In the genomic region with DNA sequence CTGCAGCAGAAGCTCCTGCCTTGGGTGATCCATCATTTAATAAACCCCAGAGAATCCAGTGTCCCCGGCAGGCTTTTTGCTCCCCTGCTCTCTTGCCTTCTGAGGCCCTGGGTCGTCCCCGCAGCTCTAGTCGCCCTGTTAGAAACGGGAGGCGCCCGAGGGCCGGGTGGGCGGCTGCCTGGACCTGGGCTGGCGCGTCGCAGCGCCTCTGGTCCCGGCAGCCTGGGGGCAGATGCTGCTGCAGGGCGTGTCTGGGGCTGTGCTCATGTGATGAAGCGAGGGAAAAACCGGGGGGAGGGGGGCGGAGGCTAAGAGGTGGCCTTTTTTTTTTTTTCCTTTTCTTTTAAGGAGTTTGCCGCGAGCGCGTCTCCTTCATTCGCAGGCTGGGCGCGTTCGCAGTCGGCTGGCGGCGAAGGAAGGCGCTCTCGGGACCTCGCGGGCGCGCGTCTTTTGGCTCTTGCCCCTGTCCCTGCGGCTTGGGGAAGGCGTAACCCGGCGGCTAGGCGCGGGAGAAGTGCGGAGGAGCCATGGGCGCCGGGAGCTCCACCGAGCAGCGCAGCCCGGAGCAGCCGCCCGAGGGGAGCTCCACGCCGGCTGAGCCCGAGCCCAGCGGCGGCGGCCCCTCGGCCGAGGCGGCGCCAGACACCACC, we compare ENCODE assay signal across 8 cellular contexts. TPM values are rescaled to one million over a fixed set of nuclear protein-coding genes. Genes with fewer than 3 reads are reported as not detected.
DNase-seq lines count a peak whose midpoint lies in the region; ATAC-seq and TF ChIP-seq lines count a peak whose summit lies in the region.

No MANE protein-coding gene starts in this region.

- peak overlapping the region; percentile 79 for H3K4me3 Mint-ChIP-seq in activated CD4-positive, alpha-beta T cell treated with anti-CD3 and anti-CD28 coated beads, Interleukin-2, amount 10 ng/mL, durations not matched to agents 7 days and 5 days
- H3K4me3 Mint-ChIP-seq in mesothelial cell of epicardium = peak overlapping the region; percentile 100
- peak overlapping the region; percentile 95 to 96 for H3K4me3 Mint-ChIP-seq in stimulated activated naive B cell treated with anti-CD40 and anti-IgM and Interleukin-4, amounts not matched to agents 10 μg/mL and 1 μg/mL and 100 μg/mL, for 72 hours

- H3K27ac ChIP-seq in MM.1S (ENCODE audit: low read length) = no peak overlapping the region

- no peaks in the 10 kb centered on the region for H3K36me3 ChIP-seq in MM.1S (replicated peaks; ENCODE audit: insufficient read depth, low read length)

- no peak overlapping the region for H3K4me2 ChIP-seq in MM.1S (ENCODE audit: low read depth, low read length)

- H3K4me1 Mint-ChIP-seq in activated CD4-positive, alpha-beta T cell treated with anti-CD3 and anti-CD28 coated beads, Interleukin-2, amount 10 ng/mL, durations not matched to agents 7 days and 5 days = peaks cover 14% of the 10 kb centered on the region
- H3K4me1 Mint-ChIP-seq in mesothelial cell of epicardium = peaks cover 41% of the 10 kb centered on the region
- peaks cover 14 to 38% of the 10 kb centered on the region in 2 donors for H3K4me1 Mint-ChIP-seq in stimulated activated naive B cell treated with anti-CD40 and anti-IgM and Interleukin-4, amounts not matched to agents 10 μg/mL and 1 μg/mL and 100 μg/mL, for 72 hours

- peak; percentile 94 for DNase-seq in Daoy (ENCODE audit: low read depth)
- peak; percentile 3 for DNase-seq in KG1 (lab: John Stamatoyannopoulos, UW)
- DNase-seq in activated CD4-positive, alpha-beta T cell treated with anti-CD3 and anti-CD28 coated beads, Interleukin-2, amount 10 ng/mL, durations not matched to agents 7 days and 5 days = peak; percentile 32
- DNase-seq in epithelial cell of proximal tubule (ENCODE audit: low read depth) = no peak
- peak; percentile 87 for DNase-seq in mesothelial cell of epicardium (ENCODE audit: low spot score in 2 of 2, unreplicated experiment in 2 of 2)
- peak; percentile 46 for DNase-seq in stimulated activated naive B cell treated with anti-CD40 and anti-IgM and Interleukin-4, amounts not matched to agents 10 μg/mL and 1 μg/mL and 100 μg/mL, for 72 hours
- DNase-seq in MM.1S = no peak
- DNase-seq in effector CD4-positive, alpha-beta T cell = no peak

- no peak overlapping the region for H3K9ac ChIP-seq in MM.1S (ENCODE audit: low read length)

- peaks cover 72% of the 10 kb centered on the region for H3K27me3 Mint-ChIP-seq in activated CD4-positive, alpha-beta T cell treated with anti-CD3 and anti-CD28 coated beads, Interleukin-2, amount 10 ng/mL, durations not matched to agents 7 days and 5 days
- no peaks in the 10 kb centered on the region for H3K27me3 Mint-ChIP-seq in mesothelial cell of epicardium (ENCODE audit: low read depth)
- peaks cover 31 to 54% of the 10 kb centered on the region in 2 donors for H3K27me3 Mint-ChIP-seq in stimulated activated naive B cell treated with anti-CD40 and anti-IgM and Interleukin-4, amounts not matched to agents 10 μg/mL and 1 μg/mL and 100 μg/mL, for 72 hours

- H3K79me2 ChIP-seq in MM.1S (ENCODE audit: low read length) = no peaks in the 10 kb centered on the region

- no peaks in the 10 kb centered on the region for H3K27me3 ChIP-seq in MM.1S (replicated peaks; ENCODE audit: insufficient read depth, low read length)

- POLR2A ChIA-PET in activated CD4-positive, alpha-beta T cell treated with anti-CD3 and anti-CD28 coated beads, Interleukin-2, amount 10 ng/mL, durations not matched to agents 7 days and 5 days (lab: Charles Lee) = no interaction called here

- no peaks in the 10 kb centered on the region for H3K9me2 ChIP-seq in MM.1S (replicated peaks; ENCODE audit: insufficient read depth, low read length)

- CTCF ChIA-PET in activated CD4-positive, alpha-beta T cell treated with anti-CD3 and anti-CD28 coated beads, Interleukin-2, amount 10 ng/mL, durations not matched to agents 7 days and 5 days (lab: Charles Lee) = interaction anchor here (0.5 to 0.6 kb wide), 2 partner anchors 81 to 1644 kb away, joined by 3 read pairs; no protein-coding TSS in a partner anchor

- H3K9me3 Mint-ChIP-seq in activated CD4-positive, alpha-beta T cell treated with anti-CD3 and anti-CD28 coated beads, Interleukin-2, amount 10 ng/mL, durations not matched to agents 7 days and 5 days = no peaks in the 10 kb centered on the region
- H3K9me3 Mint-ChIP-seq in mesothelial cell of epicardium = no peaks in the 10 kb centered on the region
- no peaks in the 10 kb centered on the region for H3K9me3 Mint-ChIP-seq in stimulated activated naive B cell treated with anti-CD40 and anti-IgM and Interleukin-4, amounts not matched to agents 10 μg/mL and 1 μg/mL and 100 μg/mL, for 72 hours

- peak overlapping the region; percentile 71 for H3K27ac Mint-ChIP-seq in activated CD4-positive, alpha-beta T cell treated with anti-CD3 and anti-CD28 coated beads, Interleukin-2, amount 10 ng/mL, durations not matched to agents 7 days and 5 days
- H3K27ac Mint-ChIP-seq in mesothelial cell of epicardium = peak overlapping the region; percentile 100
- H3K27ac Mint-ChIP-seq in stimulated activated naive B cell treated with anti-CD40 and anti-IgM and Interleukin-4, amounts not matched to agents 10 μg/mL and 1 μg/mL and 100 μg/mL, for 72 hours = peak overlapping the region; percentile 96

- H2AFZ ChIP-seq in MM.1S (ENCODE audit: low read length) = no peak overlapping the region

- H3K36me3 Mint-ChIP-seq in activated CD4-positive, alpha-beta T cell treated with anti-CD3 and anti-CD28 coated beads, Interleukin-2, amount 10 ng/mL, durations not matched to agents 7 days and 5 days (ENCODE audit: low read depth) = no peaks in the 10 kb centered on the region
- H3K36me3 Mint-ChIP-seq in mesothelial cell of epicardium = peaks cover 17% of the 10 kb centered on the region
- peaks cover 5 to 9% of the 10 kb centered on the region in 2 donors for H3K36me3 Mint-ChIP-seq in stimulated activated naive B cell treated with anti-CD40 and anti-IgM and Interleukin-4, amounts not matched to agents 10 μg/mL and 1 μg/mL and 100 μg/mL, for 72 hours

- no peaks in the 10 kb centered on the region for H3K4me1 ChIP-seq in MM.1S (ENCODE audit: low read length)

- no peaks in the 10 kb centered on the region for H3F3A ChIP-seq in MM.1S (ENCODE audit: insufficient read depth, low read length)

- peak; percentile 88 to 90 for ATAC-seq in stimulated activated naive B cell treated with anti-CD40 and anti-IgM and Interleukin-4, amounts not matched to agents 10 μg/mL and 1 μg/mL and 100 μg/mL, for 72 hours (replicated peaks)

- no peaks in the 10 kb centered on the region for H3K9me3 ChIP-seq in MM.1S (replicated peaks; ENCODE audit: insufficient read depth, low read length)

- no peak for TF ChIP-seq CTCF in epithelial cell of proximal tubule (conservative IDR thresholded peaks at IDR 0.05; ENCODE audit: low read depth, low read length)
- no peak for TF ChIP-seq CTCF in mesothelial cell of epicardium (IDR thresholded peaks at IDR 0.05; ENCODE audit: unreplicated experiment)
- no peak for TF ChIP-seq CTCF in MM.1S (IDR thresholded peaks at IDR 0.05; ENCODE audit: low read length)

- no peaks in the 10 kb centered on the region for H4K20me1 ChIP-seq in MM.1S (ENCODE audit: insufficient read depth, low read length)

- peak overlapping the region; percentile 74 for H3K4me3 ChIP-seq in epithelial cell of proximal tubule (ENCODE audit: low read depth, low read length)
- H3K4me3 ChIP-seq in MM.1S (ENCODE audit: low read length) = no peak overlapping the region

RNA-seq across cellular contexts. Expression of gene AKAP12, which starts 0.4 kb away (rescaled TPM):
- total RNA-seq in Daoy (2014; rRNA removed; shearing (Covaris generic)) = 380 and 396 TPM in 2 replicates
- under 1 TPM; 0.52 to 0.60 TPM for total RNA-seq in activated CD4-positive, alpha-beta T cell treated with anti-CD3 and anti-CD28 coated beads, Interleukin-2, amount 10 ng/mL, durations not matched to agents 7 days and 5 days
- total RNA-seq in epithelial cell of proximal tubule (191 and 430 TPM in 2 replicates), mesothelial cell of epicardium (736 to 747 TPM (median 737 TPM) in 3 replicates)

Comparison
In these comparisons a context has a peak if more than half of its experiments do, and no peak if none do; other contexts are left out.
1. DNase-seq: peak in Daoy (single experiment), KG1 (single experiment), activated CD4-positive, alpha-beta T cell treated with anti-CD3 and anti-CD28 coated beads, Interleukin-2, amount 10 ng/mL, durations not matched to agents 7 days and 5 days (single experiment), mesothelial cell of epicardium (2 of 2) and stimulated activated naive B cell treated with anti-CD40 and anti-IgM and Interleukin-4, amounts not matched to agents 10 μg/mL and 1 μg/mL and 100 μg/mL, for 72 hours (single experiment); none in epithelial cell of proximal tubule (single experiment), MM.1S (single experiment) and effector CD4-positive, alpha-beta T cell (single experiment).
2. RNA of gene AKAP12, which starts 0.4 kb away (total RNA-seq): 736 to 747 TPM in mesothelial cell of epicardium, 191 to 430 TPM in epithelial cell of proximal tubule and 380 to 396 TPM in Daoy; 0.52 to 0.60 TPM in activated CD4-positive, alpha-beta T cell treated with anti-CD3 and anti-CD28 coated beads, Interleukin-2, amount 10 ng/mL, durations not matched to agents 7 days and 5 days; every median in the first group is over 100 times any median in the second.
3. Peak in every context shown above with its lines, with median percentiles within 50 percentile points of each other: H3K27ac Mint-ChIP-seq and H3K4me3 Mint-ChIP-seq.